Comparison of ENCODE assay signal across 10 cellular contexts in the genomic region with DNA sequence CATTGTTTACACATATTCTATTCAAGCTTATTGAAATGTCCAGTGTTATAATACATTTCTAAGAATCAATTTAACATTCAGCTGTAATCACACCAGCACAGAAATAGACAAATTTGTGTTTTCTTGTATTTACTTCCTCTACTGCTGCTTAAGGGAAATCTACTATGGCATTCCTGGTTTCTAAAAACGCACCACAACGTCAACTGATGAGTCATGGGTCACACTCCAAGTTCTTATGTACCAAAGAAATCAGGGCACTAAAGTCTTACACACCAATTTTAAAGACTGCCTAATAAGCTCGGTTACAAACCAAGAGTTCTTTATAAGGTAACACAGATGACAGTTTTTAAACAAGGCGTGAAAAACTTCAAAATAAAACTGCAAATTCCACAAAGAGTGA. TPM values are rescaled to one million over a fixed set of nuclear protein-coding genes. Genes with fewer than 3 reads are reported as not detected.
DNase-seq lines count a peak whose midpoint lies in the region; TF ChIP-seq lines count a peak whose summit lies in the region.
"Had no signal": no experiment of that assay in that cellular context is flagged by ENCODE, and none has a peak within 500 bp of the region (broad histone marks: within the 10 kb centered on the region; RNA-seq: fewer than 3 reads in every experiment).

No MANE protein-coding gene starts in this region.

- TF ChIP-seq EP300 in suprapubic skin (IDR thresholded peaks at IDR 0.05) = no peak

- peaks cover 3% of the 10 kb centered on the region for H3K79me2 ChIP-seq in fibroblast of lung (ENCODE audit: control insufficient read depth, insufficient read depth, low read length)

- peaks cover 48% of the 10 kb centered on the region for H3K4me1 Mint-ChIP-seq in progenitor cell of endocrine pancreas (ENCODE audit: low read depth)
- H3K4me1 Mint-ChIP-seq in T-helper 2 cell treated with Interferon-gamma antibody and Interleukin-4, amounts not matched to agents 5 μg/mL and 100 μg/mL, for 36 hours (ENCODE audit: low read depth) = peaks cover 14% of the 10 kb centered on the region

- WGBS in suprapubic skin = 38% methylated on average over 4 of the region's 4 CpGs

- H3K9me3 ChIP-seq in fibroblast of lung (ENCODE audit: control insufficient read depth, insufficient read depth, low read depth, low read length) = no peaks in the 10 kb centered on the region
- no peaks in the 10 kb centered on the region for H3K9me3 ChIP-seq in suprapubic skin

- H3K36me3 ChIP-seq in fibroblast of lung (ENCODE audit: control insufficient read depth, insufficient read depth, low read length) = no peaks in the 10 kb centered on the region
- no peaks in the 10 kb centered on the region for H3K36me3 ChIP-seq in suprapubic skin

- no peak overlapping the region for H3K9ac ChIP-seq in fibroblast of lung (ENCODE audit: insufficient read depth, low read length)

- H3K27ac ChIP-seq in fibroblast of lung (ENCODE audit: insufficient read depth, low read length) = no peak overlapping the region
- H3K27ac ChIP-seq in suprapubic skin = no peak overlapping the region

- H3K4me1 ChIP-seq in fibroblast of lung (ENCODE audit: control insufficient read depth, extremely low read depth, insufficient read depth, low read length) = no peaks in the 10 kb centered on the region
- peaks cover 8% of the 10 kb centered on the region for H3K4me1 ChIP-seq in suprapubic skin

- no peak overlapping the region for H3K4me3 Mint-ChIP-seq in progenitor cell of endocrine pancreas (ENCODE audit: low read depth)
- H3K4me3 Mint-ChIP-seq in T-helper 2 cell treated with Interferon-gamma antibody and Interleukin-4, amounts not matched to agents 5 μg/mL and 100 μg/mL, for 36 hours = no peak overlapping the region
- H3K4me3 Mint-ChIP-seq: central memory CD8-positive, alpha-beta T cell had no signal

- no peak overlapping the region for H3K4me3 ChIP-seq in fibroblast of lung (replicated peaks in 1 of 4; ENCODE audit: control extremely low read depth in 1 of 4, insufficient read depth in 1 of 4, low read depth in 3 of 4, low read length in 4 of 4)
- H3K4me3 ChIP-seq in suprapubic skin = no peak overlapping the region

- peak overlapping the region; percentile 18 for H3K27ac Mint-ChIP-seq in progenitor cell of endocrine pancreas
- H3K27ac Mint-ChIP-seq in T-helper 2 cell treated with Interferon-gamma antibody and Interleukin-4, amounts not matched to agents 5 μg/mL and 100 μg/mL, for 36 hours = no peak overlapping the region

- no peaks in the 10 kb centered on the region for H3K27me3 ChIP-seq in fibroblast of lung (ENCODE audit: control insufficient read depth, insufficient read depth, low read length)
- H3K27me3 ChIP-seq in suprapubic skin = no peaks in the 10 kb centered on the region

- H3K9me3 Mint-ChIP-seq in progenitor cell of endocrine pancreas (ENCODE audit: low read depth) = no peaks in the 10 kb centered on the region
- no peaks in the 10 kb centered on the region for H3K9me3 Mint-ChIP-seq in T-helper 2 cell treated with Interferon-gamma antibody and Interleukin-4, amounts not matched to agents 5 μg/mL and 100 μg/mL, for 36 hours
- H3K9me3 Mint-ChIP-seq: central memory CD8-positive, alpha-beta T cell had no signal

- no peak for TF ChIP-seq POLR2A in suprapubic skin (IDR thresholded peaks at IDR 0.05)

- no peaks in the 10 kb centered on the region for H3K36me3 Mint-ChIP-seq in progenitor cell of endocrine pancreas (ENCODE audit: insufficient read depth)
- peaks cover 3% of the 10 kb centered on the region for H3K36me3 Mint-ChIP-seq in T-helper 2 cell treated with Interferon-gamma antibody and Interleukin-4, amounts not matched to agents 5 μg/mL and 100 μg/mL, for 36 hours (ENCODE audit: low read depth)

- DNase-seq in GM04503 (ENCODE audit: low read depth) (peak; percentile 42), RPMI8226 (peak; percentile 14), fibroblast of lung (ENCODE audit: low read depth in 2 of 2) (peak; percentile 85 to 90), progenitor cell of endocrine pancreas (ENCODE audit: low spot score, unreplicated experiment) (no peak), retina (no peak), iPS-NIHi11 (ENCODE audit: low spot score) (no peak), suprapubic skin (ENCODE audit: low spot score in 2 of 2) (no peak)
- no peak for DNase-seq in T-helper 2 cell treated with Interferon-gamma antibody and Interleukin-4, amounts not matched to agents 5 μg/mL and 100 μg/mL, for 36 hours (ENCODE audit: low spot score)
- DNase-seq: activated CD4-positive, CD25-positive, alpha-beta regulatory T cell had no signal

- TF ChIP-seq CTCF in fibroblast of lung (conservative IDR thresholded peaks at IDR 0.05 in 1 of 2, IDR thresholded peaks at IDR 0.05 in 1 of 2; ENCODE audit: low read depth in 1 of 2, low read length in 2 of 2) = no peak
- no peak for TF ChIP-seq CTCF in progenitor cell of endocrine pancreas (IDR thresholded peaks at IDR 0.05; ENCODE audit: unreplicated experiment)
- no peak for TF ChIP-seq CTCF in suprapubic skin (IDR thresholded peaks at IDR 0.05)

- H3K27me3 Mint-ChIP-seq in progenitor cell of endocrine pancreas = no peaks in the 10 kb centered on the region
- H3K27me3 Mint-ChIP-seq in T-helper 2 cell treated with Interferon-gamma antibody and Interleukin-4, amounts not matched to agents 5 μg/mL and 100 μg/mL, for 36 hours (ENCODE audit: low read depth) = no peaks in the 10 kb centered on the region
- H3K27me3 Mint-ChIP-seq: central memory CD8-positive, alpha-beta T cell had no signal

- no peak overlapping the region for H2AFZ ChIP-seq in fibroblast of lung (ENCODE audit: low read length)

- no peak overlapping the region for H3K4me2 ChIP-seq in fibroblast of lung (ENCODE audit: extremely low read depth, insufficient read depth, low read length)

- no peaks in the 10 kb centered on the region for H4K20me1 ChIP-seq in fibroblast of lung (ENCODE audit: control insufficient read depth, extremely low read depth, insufficient read depth, low read length)

RNA-seq across cellular contexts. Expression of a gene that starts 13.2 kb away (rescaled TPM):
- total RNA-seq in fibroblast of lung (5.6 and 7.6 TPM in 2 replicates), progenitor cell of endocrine pancreas (32.7 and 33.7 TPM in 2 replicates), suprapubic skin (10 to 100 TPM; 11.2 to 15.9 (median 13.6) TPM)
- polyA plus RNA-seq in fibroblast of lung = 6.0 and 6.2 TPM in 2 replicates
- polyA plus RNA-seq in fibroblast of lung (2012) = 3.2 and 3.6 TPM in 2 replicates
- 6.9 and 7.2 TPM in 2 replicates for polyA minus RNA-seq in fibroblast of lung (ENCODE audit: low replicate concordance)

RNA-seq across cellular contexts. Expression of a gene that starts 14.6 kb away (rescaled TPM):
- 84.6 and 110 TPM in 2 replicates for total RNA-seq in fibroblast of lung
- polyA plus RNA-seq in fibroblast of lung = 96.0 and 99.6 TPM in 2 replicates
- 92.0 and 93.4 TPM in 2 replicates for polyA plus RNA-seq in fibroblast of lung (2012)
- polyA minus RNA-seq in fibroblast of lung (ENCODE audit: low replicate concordance) = 11.7 and 16.7 TPM in 2 replicates
- total RNA-seq in progenitor cell of endocrine pancreas = 153 TPM in 2 replicates
- total RNA-seq in suprapubic skin = 100 to 1,000 TPM; 148 to 197 (median 177) TPM

Comparison
In these comparisons a context has a peak if more than half of its experiments do, and no peak if none do; other contexts are left out.
1. DNase-seq: peak in GM04503 (single experiment), RPMI8226 (single experiment) and fibroblast of lung (2 of 2); none in progenitor cell of endocrine pancreas (single experiment), retina (single experiment), iPS-NIHi11 (single experiment), T-helper 2 cell treated with Interferon-gamma antibody and Interleukin-4, amounts not matched to agents 5 μg/mL and 100 μg/mL, for 36 hours (single experiment) and suprapubic skin (0 of 2).